In genomic region chr1:171852273-171852672, GRCh38 we compare ENCODE assay signal across 22 cellular contexts. TPM values are rescaled to one million over a fixed set of nuclear protein-coding genes. Genes with fewer than 3 reads are reported as not detected.
A peak's percentile ranks its signal among the peaks of the same experiment; 100 is the strongest.
DNase-seq lines count a peak whose midpoint lies in the region; FAIRE-seq and TF ChIP-seq lines count a peak whose summit lies in the region.
"Had no signal": no experiment of that assay in that cellular context is flagged by ENCODE, and none has a peak within 500 bp of the region (broad histone marks: within the 10 kb centered on the region; RNA-seq: fewer than 3 reads in every experiment).

No MANE protein-coding gene starts in this region.

- no peak for FAIRE-seq in bronchial epithelial cell (lab: Jason Lieb, UNC)
- FAIRE-seq: endothelial cell of umbilical vein had no signal

- no peak overlapping the region for H3K4me3 Mint-ChIP-seq in HFFc6
- H3K4me3 Mint-ChIP-seq in activated naive CD8-positive, alpha-beta T cell treated with anti-CD3 and anti-CD28 coated beads for 36 hours: no peak overlapping the region
- H3K4me3 Mint-ChIP-seq: activated CD4-positive, alpha-beta T cell treated with anti-CD3 and anti-CD28 coated beads, Interleukin-2, amount 10 ng/mL, durations not matched to agents 24 days and 14 days; activated T-helper 17 cell treated with anti-CD3 and anti-CD28 coated beads, Interleukin-2, amount 50 U/mL, for 72 hours; dendritic cell treated with granulocyte-macrophage colony-stimulating factor and Interleukin-4, amounts not matched to agents 40 ng/mL and 50 ng/mL, for 4 days had no signal

- no peaks in the 10 kb centered on the region for H3K36me3 Mint-ChIP-seq in HFFc6 (ENCODE audit: low read depth)
- peaks cover 8% of the 10 kb centered on the region for H3K36me3 Mint-ChIP-seq in activated naive CD8-positive, alpha-beta T cell treated with anti-CD3 and anti-CD28 coated beads for 36 hours

- no peak overlapping the region for H3K27ac Mint-ChIP-seq in HFFc6
- H3K27ac Mint-ChIP-seq in activated naive CD8-positive, alpha-beta T cell treated with anti-CD3 and anti-CD28 coated beads for 36 hours: no peak overlapping the region
- H3K27ac Mint-ChIP-seq: activated CD4-positive, alpha-beta T cell treated with anti-CD3 and anti-CD28 coated beads, Interleukin-2, amount 10 ng/mL, durations not matched to agents 24 days and 14 days; activated T-helper 17 cell treated with anti-CD3 and anti-CD28 coated beads, Interleukin-2, amount 50 U/mL, for 72 hours; dendritic cell treated with granulocyte-macrophage colony-stimulating factor and Interleukin-4, amounts not matched to agents 40 ng/mL and 50 ng/mL, for 4 days had no signal

- H3K27me3 ChIP-seq in bronchial epithelial cell (ENCODE audit: control insufficient read depth, insufficient read depth, low read length): no peaks in the 10 kb centered on the region
- H3K27me3 ChIP-seq: cardiac muscle cell had no signal

- TF ChIP-seq CTCF in AG04449 (IDR thresholded peaks at IDR 0.05; ENCODE audit: insufficient read depth, low read length, missing control alignments): no peak
- TF ChIP-seq CTCF in HFFc6 (IDR thresholded peaks at IDR 0.05): no peak
- TF ChIP-seq CTCF in bronchial epithelial cell (IDR thresholded peaks at IDR 0.05; ENCODE audit: insufficient read depth, low read length, severe bottlenecking): no peak

- H3K4me1 Mint-ChIP-seq in HFFc6 (ENCODE audit: low read depth): no peaks in the 10 kb centered on the region
- no peaks in the 10 kb centered on the region for H3K4me1 Mint-ChIP-seq in activated naive CD8-positive, alpha-beta T cell treated with anti-CD3 and anti-CD28 coated beads for 36 hours
- H3K4me1 Mint-ChIP-seq: activated CD4-positive, alpha-beta T cell treated with anti-CD3 and anti-CD28 coated beads, Interleukin-2, amount 10 ng/mL, durations not matched to agents 24 days and 14 days; activated T-helper 17 cell treated with anti-CD3 and anti-CD28 coated beads, Interleukin-2, amount 50 U/mL, for 72 hours had no signal

- peaks cover 14% of the 10 kb centered on the region for H3K27me3 Mint-ChIP-seq in HFFc6 (ENCODE audit: insufficient read depth)
- H3K27me3 Mint-ChIP-seq in activated naive CD8-positive, alpha-beta T cell treated with anti-CD3 and anti-CD28 coated beads for 36 hours: peaks cover 18% of the 10 kb centered on the region
- H3K27me3 Mint-ChIP-seq: dendritic cell treated with granulocyte-macrophage colony-stimulating factor and Interleukin-4, amounts not matched to agents 40 ng/mL and 50 ng/mL, for 4 days had no signal

- CTCF ChIA-PET in AG04449 (lab: Yijun Ruan, JAX): interaction anchor here (0.9 to 1.4 kb wide), 2 partner anchors 51 to 207 kb away, joined by 4 read pairs; no protein-coding TSS in a partner anchor

- peak; percentile 21 for DNase-seq in AG04449 (ENCODE audit: low read depth, low spot score)
- peak; percentile 33 for DNase-seq in HFFc6
- peak; percentile 35 for DNase-seq in bronchial epithelial cell (ENCODE audit: low read depth)
- peak; percentile 17 for DNase-seq in iris pigment epithelial cell (ENCODE audit: low read depth)
- no peak for DNase-seq in erythroblast (lab: John Stamatoyannopoulos, UW)
- DNase-seq in activated naive CD8-positive, alpha-beta T cell treated with anti-CD3 and anti-CD28 coated beads for 36 hours: no peak
- no peak for DNase-seq in NCI-H345 (lab: John Stamatoyannopoulos, UW)
- no peak for DNase-seq in inferior parietal cortex (ENCODE audit: extremely low spot score)
- DNase-seq: activated CD4-positive, alpha-beta T cell treated with anti-CD3 and anti-CD28 coated beads, Interleukin-2, amount 10 ng/mL, durations not matched to agents 24 days and 14 days; head of caudate nucleus; KBM-7; MV-4-11; NCI-H1694; NCI-H774; OCI-M1; SHP77; stimulated activated CD4-positive, alpha-beta T cell treated with anti-CD3 and anti-CD28 coated beads, Interleukin-12 subunit alpha, Interleukin-12 subunit beta, amount 100 ng/mL, for 4 hours; T-helper 1 cell had no signal

- H3K4me3 ChIP-seq in AG04449 (ENCODE audit: low read depth, low read length): no peak overlapping the region
- H3K4me3 ChIP-seq in bronchial epithelial cell (ENCODE audit: low read depth, low read length): no peak overlapping the region
- H3K4me3 ChIP-seq: cardiac muscle cell had no signal

- POLR2A ChIA-PET in AG04449 (lab: Yijun Ruan, JAX): no interaction called here

- no peaks in the 10 kb centered on the region for H3K36me3 ChIP-seq in bronchial epithelial cell (ENCODE audit: control insufficient read depth, insufficient read depth, low read length)
- H3K36me3 ChIP-seq: cardiac muscle cell had no signal

- no peak for TF ChIP-seq POLR2A in erythroblast (IDR thresholded peaks at IDR 0.05; ENCODE audit: low read length)

- no peaks in the 10 kb centered on the region for H3K9me3 Mint-ChIP-seq in HFFc6
- no peaks in the 10 kb centered on the region for H3K9me3 Mint-ChIP-seq in activated naive CD8-positive, alpha-beta T cell treated with anti-CD3 and anti-CD28 coated beads for 36 hours
- H3K9me3 Mint-ChIP-seq: dendritic cell treated with granulocyte-macrophage colony-stimulating factor and Interleukin-4, amounts not matched to agents 40 ng/mL and 50 ng/mL, for 4 days had no signal

RNA-seq across cellular contexts. Expression of gene DNM3, which starts 11.0 kb away (rescaled TPM):
- under 1 TPM; 0.25 to 0.73 (median 0.39) TPM for total RNA-seq in HFFc6 (2021; fragmentation: NEBNext Ultra II Directional; extraction: Animal tissue kit (Norgen Biotek cat#: 25700))
- total RNA-seq in bronchial epithelial cell: 0.64 and 1.3 TPM in 2 replicates
- total RNA-seq in activated naive CD8-positive, alpha-beta T cell treated with anti-CD3 and anti-CD28 coated beads for 36 hours: under 1 TPM; 0.34 to 0.35 TPM

Comparison
In these comparisons a context has a peak if more than half of its experiments do, and no peak if none do; other contexts are left out.
1. DNase-seq: peak in AG04449 (single experiment), HFFc6 (single experiment), bronchial epithelial cell (single experiment) and iris pigment epithelial cell (single experiment); none in erythroblast (0 of 2), activated naive CD8-positive, alpha-beta T cell treated with anti-CD3 and anti-CD28 coated beads for 36 hours (single experiment), NCI-H345 (single experiment) and inferior parietal cortex (single experiment).